In the genomic region with DNA sequence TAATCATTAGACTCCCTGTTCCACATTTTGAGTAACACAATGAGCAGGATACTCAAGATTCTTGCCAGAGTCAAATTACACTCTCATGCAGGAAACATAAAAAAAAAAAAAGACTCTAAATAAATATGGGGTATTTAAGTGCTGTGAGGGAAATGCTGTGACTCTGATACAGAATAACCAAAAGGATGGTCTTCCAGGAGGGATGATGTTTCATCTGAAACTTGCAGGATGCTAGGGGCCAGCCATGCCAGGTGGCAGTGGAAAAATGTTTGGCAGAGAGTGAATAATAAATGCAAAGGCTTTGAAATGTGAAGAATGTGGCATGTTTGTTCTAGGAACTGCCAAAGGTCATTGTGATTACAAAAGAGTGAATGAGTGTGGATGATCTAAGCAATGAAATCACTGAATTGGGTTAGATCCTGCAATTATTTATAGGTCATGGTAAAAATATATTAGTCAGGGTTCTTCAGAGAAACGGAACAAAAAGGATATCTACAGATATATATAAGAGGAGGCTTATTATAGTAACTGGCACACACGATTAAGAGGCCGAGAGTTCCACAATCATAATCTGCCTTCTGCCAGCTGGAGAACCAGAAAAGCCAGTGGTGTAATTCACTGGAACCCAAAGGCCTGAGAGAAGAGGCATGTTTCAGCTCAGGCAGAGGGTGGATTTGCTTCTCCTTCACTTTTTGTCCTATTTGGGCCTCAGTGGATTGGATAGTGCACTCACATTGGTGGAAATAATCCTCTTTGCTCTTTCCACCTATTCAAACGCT, we compare ENCODE assay signal across 8 cellular contexts.
DNase-seq lines count a peak whose midpoint lies in the region; ATAC-seq and TF ChIP-seq lines count a peak whose summit lies in the region.

No MANE protein-coding gene starts in this region.

- TF ChIP-seq EP300 in upper lobe of left lung (IDR thresholded peaks at IDR 0.05) = no peak

- TF ChIP-seq POLR2A in upper lobe of left lung (IDR thresholded peaks at IDR 0.05) = no peak
- no peak for TF ChIP-seq POLR2A in prostate gland (IDR thresholded peaks at IDR 0.05)

- H3K27me3 ChIP-seq in upper lobe of left lung (no peaks in the 10 kb centered on the region), prostate gland (replicated peaks; ENCODE audit: insufficient read depth) (no peaks in the 10 kb centered on the region)

- intact Hi-C loops in left cardiac atrium (cut with DNase I) = no loop called here
- intact Hi-C loops in prostate gland (cut with DNase I) = no loop called here

- ATAC-seq in SK-N-SH treated with all-trans-retinoic acid at 6 μM for 48 hours (peak; percentile 64), left cardiac atrium (peak; percentile 14 to 34), upper lobe of left lung (ENCODE audit: low FRiP score in 2 of 2) (peak in 1 of 2 donors; percentile 45)

- no peak overlapping the region for H3K4me3 ChIP-seq in upper lobe of left lung
- H3K4me3 ChIP-seq in prostate gland = no peak overlapping the region

- H3K27ac ChIP-seq in upper lobe of left lung (peak overlapping the region in 3 of 4 donors; percentile 20 to 64 (median 23)), prostate gland (no peak overlapping the region)

- no peaks in the 10 kb centered on the region for H3K9me3 ChIP-seq in upper lobe of left lung
- no peaks in the 10 kb centered on the region for H3K9me3 ChIP-seq in prostate gland

- H3K4me1 ChIP-seq in upper lobe of left lung (peaks cover 0 to 6% (median 3%) of the 10 kb centered on the region in 4 donors), prostate gland (replicated peaks) (no peaks in the 10 kb centered on the region)

- TF ChIP-seq CTCF in upper lobe of left lung (IDR thresholded peaks at IDR 0.05) (no peak), prostate gland (IDR thresholded peaks at IDR 0.05) (no peak)

- DNase-seq in NCI-H2227 treated with DMSO at 0.1 percent for 48 hours (lab: John Stamatoyannopoulos, UW) = peak; percentile 12
- DNase-seq in NCI-H2227 (lab: John Stamatoyannopoulos, UW; ENCODE audit: unreplicated experiment) = no peak
- no peak for DNase-seq in left cardiac atrium
- peak in 1 of 2 donors; percentile 27 for DNase-seq in upper lobe of left lung
- DNase-seq in GM19238 (ENCODE audit: insufficient read length, low spot score) = no peak
- DNase-seq in prostate gland (ENCODE audit: low spot score) = no peak
- no peak for DNase-seq in C1 segment of cervical spinal cord (lab: John Stamatoyannopoulos, UW)

- 45 to 54% methylated on average over 4 of the region's 4 CpGs for WGBS in upper lobe of left lung, 2 donors
- 35% methylated on average over 4 of the region's 4 CpGs for WGBS in prostate gland

- H3K36me3 ChIP-seq in upper lobe of left lung = no peaks in the 10 kb centered on the region
- H3K36me3 ChIP-seq in prostate gland = no peaks in the 10 kb centered on the region

TF ChIP-seq in SK-N-SH treated with all-trans-retinoic acid at 6 μM for 48 hours, 23 proteins besides CTCF, POLR2A, EP300 and RAD21:
- TF ChIP-seq ISL1 (CRISPR knock-in tag; IDR thresholded peaks at IDR 0.05) = peak; percentile 67
- TF ChIP-seq TCF4 (CRISPR knock-in tag; IDR thresholded peaks at IDR 0.05; ENCODE audit: borderline replicate concordance) = no peak
- no peak for TF ChIP-seq ZFP3 (CRISPR knock-in tag; IDR thresholded peaks at IDR 0.05)
- TF ChIP-seq SNAI2 (CRISPR knock-in tag; IDR thresholded peaks at IDR 0.05) = no peak
- TF ChIP-seq PPARA (CRISPR knock-in tag; IDR thresholded peaks at IDR 0.05; ENCODE audit: borderline replicate concordance) = no peak
- TF ChIP-seq, protein P1, sequence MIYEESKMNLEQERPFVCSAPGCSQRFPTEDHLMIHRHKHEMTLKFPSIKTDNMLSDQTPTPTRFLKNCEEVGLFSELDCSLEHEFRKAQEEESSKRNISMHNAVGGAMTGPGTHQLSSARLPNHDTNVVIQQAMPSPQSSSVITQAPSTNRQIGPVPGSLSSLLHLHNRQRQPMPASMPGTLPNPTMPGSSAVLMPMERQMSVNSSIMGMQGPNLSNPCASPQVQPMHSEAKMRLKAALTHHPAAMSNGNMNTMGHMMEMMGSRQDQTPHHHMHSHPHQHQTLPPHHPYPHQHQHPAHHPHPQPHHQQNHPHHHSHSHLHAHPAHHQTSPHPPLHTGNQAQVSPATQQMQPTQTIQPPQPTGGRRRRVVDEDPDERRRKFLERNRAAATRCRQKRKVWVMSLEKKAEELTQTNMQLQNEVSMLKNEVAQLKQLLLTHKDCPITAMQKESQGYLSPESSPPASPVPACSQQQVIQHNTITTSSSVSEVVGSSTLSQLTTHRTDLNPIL (CRISPR knock-in tag; IDR thresholded peaks at IDR 0.05; ENCODE audit: low read depth) = 0 out of 2 replicates have a peak, but pooled peaks have one; percentile 39
- TF ChIP-seq, protein P2, sequence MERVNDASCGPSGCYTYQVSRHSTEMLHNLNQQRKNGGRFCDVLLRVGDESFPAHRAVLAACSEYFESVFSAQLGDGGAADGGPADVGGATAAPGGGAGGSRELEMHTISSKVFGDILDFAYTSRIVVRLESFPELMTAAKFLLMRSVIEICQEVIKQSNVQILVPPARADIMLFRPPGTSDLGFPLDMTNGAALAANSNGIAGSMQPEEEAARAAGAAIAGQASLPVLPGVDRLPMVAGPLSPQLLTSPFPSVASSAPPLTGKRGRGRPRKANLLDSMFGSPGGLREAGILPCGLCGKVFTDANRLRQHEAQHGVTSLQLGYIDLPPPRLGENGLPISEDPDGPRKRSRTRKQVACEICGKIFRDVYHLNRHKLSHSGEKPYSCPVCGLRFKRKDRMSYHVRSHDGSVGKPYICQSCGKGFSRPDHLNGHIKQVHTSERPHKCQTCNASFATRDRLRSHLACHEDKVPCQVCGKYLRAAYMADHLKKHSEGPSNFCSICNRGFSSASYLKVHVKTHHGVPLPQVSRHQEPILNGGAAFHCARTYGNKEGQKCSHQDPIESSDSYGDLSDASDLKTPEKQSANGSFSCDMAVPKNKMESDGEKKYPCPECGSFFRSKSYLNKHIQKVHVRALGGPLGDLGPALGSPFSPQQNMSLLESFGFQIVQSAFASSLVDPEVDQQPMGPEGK (CRISPR knock-in tag; IDR thresholded peaks at IDR 0.05; ENCODE audit: borderline replicate concordance) = no peak
TF ChIP-seq in SK-N-SH treated with all-trans-retinoic acid at 6 μM for 48 hours: peak in this region for 2.

Comparison
In these comparisons a context has a peak if more than half of its experiments do, and no peak if none do; other contexts are left out.
1. H3K27ac ChIP-seq: peak in upper lobe of left lung (3 of 4); none in prostate gland (0 of 2).